Comparison of ENCODE assay signal across 9 cellular contexts in the genomic region with DNA sequence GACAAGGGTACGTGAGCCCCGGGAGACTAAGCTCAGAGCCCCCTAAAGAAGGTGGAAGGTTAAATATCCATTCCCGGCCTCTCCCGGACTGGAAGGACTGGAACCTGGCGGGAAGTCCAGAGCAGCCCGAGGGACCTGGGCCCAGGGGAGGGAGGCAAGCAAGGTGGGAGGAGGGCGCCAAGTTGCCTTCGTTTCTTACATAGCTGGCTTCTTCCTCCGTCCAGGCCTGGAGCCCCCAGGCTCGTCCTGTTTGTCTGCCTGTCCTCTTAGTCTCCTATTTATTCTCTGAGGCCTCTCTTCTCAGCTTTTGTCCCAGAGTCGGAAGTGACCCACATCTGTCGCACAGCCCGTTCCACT. TPM values are rescaled to one million over a fixed set of nuclear protein-coding genes. Genes with fewer than 3 reads are reported as not detected.
DNase-seq lines count a peak whose midpoint lies in the region; ATAC-seq and TF ChIP-seq lines count a peak whose summit lies in the region.
"Had no signal": no experiment of that assay in that cellular context is flagged by ENCODE, and none has a peak within 500 bp of the region (broad histone marks: within the 10 kb centered on the region; RNA-seq: fewer than 3 reads in every experiment).

No MANE protein-coding gene starts in this region.

- intact Hi-C loops in adrenal gland (cut with DNase I) (loop anchor here (5.0 kb wide), 1 partner anchor 38 kb away; no protein-coding TSS in a partner anchor), left colon (cut with DNase I, micrococcal nuclease) (no loop called here)

- H3K27me3 ChIP-seq in BE2C (no peaks in the 10 kb centered on the region), adrenal gland (no peaks in the 10 kb centered on the region), thoracic aorta (replicated peaks; ENCODE audit: insufficient read depth) (no peaks in the 10 kb centered on the region)

- no peak for TF ChIP-seq POLR2A in adrenal gland (IDR thresholded peaks at IDR 0.05)

- H3K4me3 ChIP-seq in BE2C (ENCODE audit: low read depth, low read length) (peak overlapping the region; percentile 99), adrenal gland (peak overlapping the region in 3 of 4 donors; percentile 82 to 96 (median 85)), thoracic aorta (peak overlapping the region; percentile 99)

- 20 to 50% (median 25%) methylated on average over 5 to 13 of the region's 13 CpGs for WGBS in adrenal gland, 4 donors

- peak overlapping the region; percentile 55 to 91 (median 89) for H3K27ac ChIP-seq in adrenal gland
- peak overlapping the region; percentile 92 for H3K27ac ChIP-seq in thoracic aorta

- ATAC-seq in HG03159 (IDR thresholded peaks at IDR 0.05; ENCODE audit: unreplicated experiment): peak; percentile 2
- ATAC-seq in left colon: peak; percentile 3
- ATAC-seq in thoracic aorta (ENCODE audit: insufficient number of reproducible peaks, low FRiP score, low read depth): no peak
- ATAC-seq in HG03457 (IDR thresholded peaks at IDR 0.05; ENCODE audit: unreplicated experiment): no peak

- TF ChIP-seq CTCF in BE2C (IDR thresholded peaks at IDR 0.05; ENCODE audit: low read depth, low read length): no peak
- no peak for TF ChIP-seq CTCF in adrenal gland (IDR thresholded peaks at IDR 0.05)
- TF ChIP-seq CTCF in thoracic aorta (IDR thresholded peaks at IDR 0.05): no peak
- TF ChIP-seq CTCF in GM13976 (IDR thresholded peaks at IDR 0.05; ENCODE audit: borderline replicate concordance, control extremely low read depth, extremely low read depth, insufficient read depth, missing control alignments): no peak

- H3K36me3 ChIP-seq in BE2C (peaks cover 23% of the 10 kb centered on the region), adrenal gland (replicated peaks in 1 of 2) (peaks cover 0 to 11% of the 10 kb centered on the region in 2 donors), thoracic aorta (no peaks in the 10 kb centered on the region)

- no peak for DNase-seq in BE2C
- no peak for DNase-seq in adrenal gland
- DNase-seq in left colon: peak in 1 of 2 donors; percentile 44
- no peak for DNase-seq in thoracic aorta (ENCODE audit: low spot score)
- DNase-seq in SHP77 treated with DMSO at 0.1 percent for 48 hours (lab: John Stamatoyannopoulos, UW): no peak
- no peak for DNase-seq in GM13976 (ENCODE audit: low spot score)

- in situ Hi-C loops in GM13976 (cut with MboI; ENCODE audit: low sequenced_read_pairs, unreplicated experiment): no loop called here

- H3K9me3 ChIP-seq in BE2C (no peaks in the 10 kb centered on the region), adrenal gland (replicated peaks in 1 of 3) (no peaks in the 10 kb centered on the region), thoracic aorta (no peaks in the 10 kb centered on the region)

- H3K4me1 ChIP-seq in BE2C (peaks cover 10% of the 10 kb centered on the region), adrenal gland (replicated peaks in 1 of 2) (peaks cover 4 to 21% of the 10 kb centered on the region in 2 donors), thoracic aorta (ENCODE audit: control insufficient read depth in 1 of 2, low read depth in 2 of 2) (peaks cover 9 to 25% of the 10 kb centered on the region in 2 donors)

RNA-seq across cellular contexts. Expression of gene PCK2, which starts 0.7 kb away (rescaled TPM):
- 43.9 TPM for polyA plus RNA-seq in BE2C (2012; ENCODE audit: insufficient read depth, insufficient read length, low read depth)
- total RNA-seq in adrenal gland: 10 to 100 TPM in 7 of 8 donors, 1 to 10 TPM in 1; 9.8 to 37.0 (median 20.0) TPM
- 10 to 100 TPM in 2 of 3 donors, 1 to 10 TPM in 1; 7.9 to 17.9 (median 10.5) TPM for polyA plus RNA-seq in adrenal gland
- 100 to 1,000 TPM; 150 to 223 TPM for total RNA-seq in left colon
- 10 to 100 TPM; 11.4 to 16.9 TPM for total RNA-seq in thoracic aorta

RNA-seq across cellular contexts. Expression of gene DCAF11, which starts 19.8 kb away (rescaled TPM):
- 50.6 TPM for polyA plus RNA-seq in BE2C (2012; ENCODE audit: insufficient read depth, insufficient read length, low read depth)
- total RNA-seq in adrenal gland (100 to 1,000 TPM in 7 of 8 donors, 10 to 100 TPM in 1; 88.9 to 401 (median 132) TPM), left colon (100 to 1,000 TPM; 101 to 107 TPM), thoracic aorta (10 to 100 TPM; 52.8 to 54.2 TPM)
- polyA plus RNA-seq in adrenal gland: 10 to 100 TPM; 40.4 to 94.0 (median 42.3) TPM

RNA-seq across cellular contexts. Expression of gene NRL, which starts 19.9 kb away (rescaled TPM):
- polyA plus RNA-seq in BE2C (2012; ENCODE audit: insufficient read depth, insufficient read length, low read depth): 2.8 TPM
- total RNA-seq in adrenal gland: 10 to 100 TPM in 1 of 8 donors, 1 to 10 TPM in 7; 3.3 to 20.2 (median 4.9) TPM
- polyA plus RNA-seq in adrenal gland: 1 to 10 TPM; 2.2 to 3.5 (median 3.1) TPM
- total RNA-seq in left colon: 1 to 10 TPM; 1.2 to 1.5 TPM
- 1 to 10 TPM in 1 of 2 donors, under 1 TPM in 1; 0.92 to 6.1 TPM for total RNA-seq in thoracic aorta

RNA-seq across cellular contexts. Expression of gene CPNE6, which starts 23.5 kb away (rescaled TPM):
- not detected for polyA plus RNA-seq in BE2C (2012; ENCODE audit: insufficient read depth, insufficient read length, low read depth)
- 1 to 10 TPM in 1 of 8 donors, under 1 TPM in 1, not detected in 6; 0.97 to 1.4 TPM for total RNA-seq in adrenal gland
- under 1 TPM; 0.07 to 0.22 (median 0.16) TPM for polyA plus RNA-seq in adrenal gland
- under 1 TPM; 0.28 to 0.31 TPM for total RNA-seq in left colon
- 1 to 10 TPM; 1.3 to 2.4 TPM for total RNA-seq in thoracic aorta
- total RNA-seq: lung microvascular endothelial cell had no signal

RNA-seq across cellular contexts. Expression of gene FITM1, which starts 35.6 kb away (rescaled TPM):
- 0.82 TPM for polyA plus RNA-seq in BE2C (2012; ENCODE audit: insufficient read depth, insufficient read length, low read depth)
- total RNA-seq in adrenal gland (10 to 100 TPM in 3 of 8 donors, 1 to 10 TPM in 5; 6.5 to 14.5 (median 9.5) TPM), left colon (1 to 10 TPM; 1.0 TPM), thoracic aorta (under 1 TPM in 1 of 2 donors, not detected in 1; 0.78 TPM)
- 10 to 100 TPM in 2 of 3 donors, 1 to 10 TPM in 1; 4.6 to 25.7 (median 13.4) TPM for polyA plus RNA-seq in adrenal gland

Comparison
In these comparisons a context has a peak if more than half of its experiments do, and no peak if none do; other contexts are left out.
1. ATAC-seq: peak in HG03159 (single experiment) and left colon (single experiment); none in thoracic aorta (single experiment) and HG03457 (single experiment).
2. intact Hi-C loops: an anchor here in adrenal gland (5.0 kb wide); none called in left colon.
3. Peak in every context shown above with its lines, with median percentiles within 50 percentile points of each other: H3K4me3 ChIP-seq.